Comparison of ENCODE assay signal across 9 cellular contexts in the genomic region with DNA sequence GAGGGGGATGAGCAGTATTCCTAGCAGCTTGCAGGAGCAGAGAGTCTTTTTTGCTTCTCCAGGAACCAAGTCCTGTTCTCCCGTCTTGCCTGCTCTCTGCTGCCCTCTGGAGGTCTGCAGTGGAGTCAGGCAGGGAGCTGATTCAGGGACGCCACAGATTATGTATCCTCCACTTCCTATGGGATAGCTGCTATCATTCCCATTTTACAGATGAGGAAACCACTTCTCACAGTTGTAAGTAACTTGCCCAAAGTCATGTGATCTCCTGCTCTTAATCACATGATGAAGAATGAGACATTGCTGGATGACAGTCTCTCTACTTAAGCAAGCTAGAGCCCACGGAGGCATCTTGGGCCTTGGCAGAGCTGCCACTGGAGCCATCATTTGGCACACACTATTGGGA. TPM values are rescaled to one million over a fixed set of nuclear protein-coding genes. Genes with fewer than 3 reads are reported as not detected.
A peak's percentile ranks its signal among the peaks of the same experiment; 100 is the strongest.
DNase-seq lines count a peak whose midpoint lies in the region; ATAC-seq, FAIRE-seq and TF ChIP-seq lines count a peak whose summit lies in the region.
"Had no signal": no experiment of that assay in that cellular context is flagged by ENCODE, and none has a peak within 500 bp of the region (broad histone marks: within the 10 kb centered on the region; RNA-seq: fewer than 3 reads in every experiment).

No MANE protein-coding gene starts in this region.

- peak; percentile 95 for ATAC-seq in GM12878

- WGBS in GM12878 (ENCODE audit: insufficient coverage, insufficient replicate concordance, low lambda C conversion rate, missing lambda C conversion rate), result 37% methylated on average over 3 of the region's 3 CpGs
- WGBS in smooth muscle cell (ENCODE audit: low lambda C conversion rate), result 36% methylated on average over 3 of the region's 3 CpGs

- intact Hi-C loops in GM12878 (cut with micrococcal nuclease; ENCODE audit: unreplicated experiment), result loop anchor here (1.0 to 10.0 kb wide), 5 partner anchors 68 to 510 kb away; partner anchors contain the start of genes BOLA3 and STAMBP

- peak; percentile 56 for DNase-seq in NCI-H1436 (lab: John Stamatoyannopoulos, UW)
- DNase-seq in NCI-H1436 treated with DMSO at 0.1 percent for 48 hours (lab: John Stamatoyannopoulos, UW), result no peak
- peak; percentile 53 for DNase-seq in NCI-H146 treated with DMSO at 0.1 percent for 48 hours (lab: John Stamatoyannopoulos, UW; ENCODE audit: unreplicated experiment)
- peak; percentile 17 for DNase-seq in GM12878 (ENCODE audit: low read depth, low spot score)
- peak in 47 of 51 donors; percentile 1 to 84 (median 45) for DNase-seq in hypothalamus (lab: John Stamatoyannopoulos, UW)
- DNase-seq in smooth muscle cell (lab: John Stamatoyannopoulos, UW; ENCODE audit: unreplicated experiment), result peak; percentile 17
- DNase-seq in NCI-H187 treated with DMSO at 0.1 percent for 48 hours (lab: John Stamatoyannopoulos, UW), result no peak

- no peak for TF ChIP-seq POLR2A in GM12878 (IDR thresholded peaks at IDR 0.05; ENCODE audit: low read depth, low read length)

- H3K27ac ChIP-seq in GM12878 (ENCODE audit: control insufficient read depth, insufficient read depth), result no peak overlapping the region
- H3K27ac ChIP-seq in smooth muscle cell (ENCODE audit: low read depth), result no peak overlapping the region

- POLR2A ChIA-PET in GM12878 (lab: Charles Lee), result interaction anchor here (0.6 to 1.2 kb wide), 3 partner anchors 56 to 507 kb away, joined by 3 read pairs; partner anchors contain the start of gene STAMBP

- no peak for TF ChIP-seq EP300 in GM12878 (IDR thresholded peaks at IDR 0.05; ENCODE audit: borderline replicate concordance in 1 of 2, control insufficient read depth in 1 of 2, low read depth in 2 of 2, low read length in 2 of 2)

- no peak overlapping the region for H3K4me2 ChIP-seq in GM12878 (ENCODE audit: control insufficient read depth, insufficient read depth)
- no peak overlapping the region for H3K4me2 ChIP-seq in smooth muscle cell

- H3K79me2 ChIP-seq in GM12878 (ENCODE audit: control insufficient read depth, insufficient read depth, low read length) (no peaks in the 10 kb centered on the region), smooth muscle cell (ENCODE audit: low read depth) (no peaks in the 10 kb centered on the region)

- BruUV-seq in GM12878 (replicated peaks; lab: Mats Ljungman, UMichigan), result no TSS peak

- H3K4me1 ChIP-seq in GM12878 (ENCODE audit: control insufficient read depth, insufficient read depth, low read length) (no peaks in the 10 kb centered on the region), smooth muscle cell (ENCODE audit: low read depth) (no peaks in the 10 kb centered on the region)

- H3F3A ChIP-seq in smooth muscle cell (ENCODE audit: low read depth), result no peaks in the 10 kb centered on the region

- peak; percentile 23 for FAIRE-seq in TTC549 (lab: Jason Lieb, UNC)
- peak; percentile 54 for FAIRE-seq in GM12878 (lab: Jason Lieb, UNC)
- FAIRE-seq: A204.1 had no signal

- H2AFZ ChIP-seq in GM12878 (ENCODE audit: control insufficient read depth, low read depth, low read length), result no peak overlapping the region
- no peak overlapping the region for H2AFZ ChIP-seq in smooth muscle cell (ENCODE audit: low read depth)

- H3K9me3 ChIP-seq in GM12878 (replicated peaks; ENCODE audit: control insufficient read depth, insufficient read depth, low read length) (no peaks in the 10 kb centered on the region), smooth muscle cell (replicated peaks; ENCODE audit: low read depth) (no peaks in the 10 kb centered on the region)

- in situ Hi-C loops in GM12878 (cut with MboI), result loop anchor here (5.0 kb wide), 1 partner anchor 88 kb away; no protein-coding TSS in a partner anchor

- RAD21 ChIA-PET in GM12878 (lab: Charles Lee; ENCODE audit: unreplicated experiment), result interaction anchor here (0.6 to 2.8 kb wide), 35 partner anchors 10 to 512 kb away, joined by 3 to 47 read pairs (median 4); partner anchors contain the start of genes BOLA3 and STAMBP

- SMC1A ChIA-PET in GM12878 (lab: Charles Lee; ENCODE audit: uncharacterized antibody, unreplicated experiment), result interaction anchor here (0.5 to 4.7 kb wide), 38 partner anchors 10 to 513 kb away, joined by 3 to 54 read pairs (median 5); partner anchors contain the start of genes STAMBP and WBP1

- H3K9ac ChIP-seq in GM12878 (ENCODE audit: control insufficient read depth, insufficient read depth, low read length) (no peak overlapping the region), smooth muscle cell (ENCODE audit: low read depth) (no peak overlapping the region)

- H3K27me3 ChIP-seq in GM12878 (replicated peaks in 1 of 2; ENCODE audit: control insufficient read depth in 2 of 2, insufficient read depth in 2 of 2, low read length in 1 of 2), result no peaks in the 10 kb centered on the region
- no peaks in the 10 kb centered on the region for H3K27me3 ChIP-seq in smooth muscle cell (ENCODE audit: low read depth)

- H3K36me3 ChIP-seq in GM12878 (ENCODE audit: control insufficient read depth in 2 of 2, insufficient read depth in 2 of 2, low read length in 1 of 2), result no peaks in the 10 kb centered on the region
- no peaks in the 10 kb centered on the region for H3K36me3 ChIP-seq in smooth muscle cell (ENCODE audit: low read depth)

- CTCF ChIA-PET in GM12878 (lab: Yijun Ruan, JAX), result interaction anchor here (0.6 to 5.5 kb wide), 74 partner anchors 10 to 655 kb away, joined by 3 to 166 read pairs (median 5); partner anchors contain the start of genes BOLA3, INO80B, MRPL53 and MTHFD2

- TF ChIP-seq CTCF in GM12878 (IDR thresholded peaks at IDR 0.05 in 2 of 3, conservative IDR thresholded peaks at IDR 0.05 in 1 of 3; ENCODE audit: control insufficient read depth in 2 of 3, extremely low read depth in 1 of 3, insufficient read depth in 1 of 3, low read depth in 3 of 3, low read length in 3 of 3) (peak; percentile 88 to 97 (median 89)), smooth muscle cell (IDR thresholded peaks at IDR 0.05; ENCODE audit: borderline replicate concordance, insufficient read depth, poor library complexity, severe bottlenecking) (peak; percentile 90)

- H3K4me3 ChIP-seq in GM12878 (no peak overlapping the region), smooth muscle cell (no peak overlapping the region)

- TF ChIP-seq RAD21 in GM12878 (IDR thresholded peaks at IDR 0.05; ENCODE audit: insufficient read depth, low read depth, low read length), result peak; percentile 90

- H4K20me1 ChIP-seq in GM12878 (ENCODE audit: control insufficient read depth, insufficient read depth) (no peaks in the 10 kb centered on the region), smooth muscle cell (ENCODE audit: low read depth) (no peaks in the 10 kb centered on the region)

RNA-seq across cellular contexts. Expression of gene SLC4A5, which starts 8.3 kb away (rescaled TPM):
- total RNA-seq in GM12878 (2013; cell fraction: nucleolus; rRNA removed), result 8.5 TPM in 2 replicates
- total RNA-seq in GM12878 (2014; rRNA removed) (3.0 and 3.4 TPM in 2 replicates), GM12878 (2014; rRNA removed; fragmentation: Illumina TruSeq; extraction: Trizol) (1.6 and 2.1 TPM in 2 replicates), GM12878 (2021) (2.3 and 4.4 TPM in 2 replicates), smooth muscle cell (0.99 and 3.1 TPM in 2 replicates)
- polyA plus RNA-seq in GM12878 (2011; ENCODE audit: low read depth), result 1.7 TPM
- polyA plus RNA-seq in GM12878 (2011; rRNA removed) (0.15 and 0.30 TPM in 2 replicates), GM12878 (2014; fragmentation: Illumina TruSeq; extraction: Trizol) (3.9 and 5.3 TPM in 2 replicates), GM12878 (2014; fragmentation: Nextera tagmentation; extraction: Ambion mirVana) (1 to 10 TPM in 1 of 2 experiments, under 1 TPM in 1; 0.47 to 1.2 TPM), GM12878 (2014; rRNA removed) (4.4 and 4.7 TPM in 2 replicates), GM12878 (2016; fragmentation: Nextera tagmentation; extraction: Ambion mirVana) (under 1 TPM; 0.83 to 0.97 TPM), smooth muscle cell (0.46 and 1.5 TPM in 2 replicates)
- polyA plus RNA-seq in GM12878 (2011; cell fraction: cytosol; rRNA removed), result 0.15 and 0.51 TPM in 2 replicates
- 1.5 and 1.9 TPM in 2 replicates for polyA plus RNA-seq in GM12878 (2011; cell fraction: nucleus; rRNA removed)
- polyA plus RNA-seq in GM12878 (2012), result 2.8 and 3.9 TPM in 2 replicates
- 0.66 and 0.67 TPM in 2 replicates for polyA minus RNA-seq in GM12878 (2011; rRNA and poly(A)+ RNA removed)
- polyA minus RNA-seq in GM12878 (2011; cell fraction: cytosol; rRNA and poly(A)+ RNA removed), result not detected in 2 replicates
- polyA minus RNA-seq in GM12878 (2011; cell fraction: nucleus; rRNA and poly(A)+ RNA removed), result 0.97 and 2.0 TPM in 2 replicates

RNA-seq across cellular contexts. Expression of gene DCTN1, which starts 45.2 kb away (rescaled TPM):
- total RNA-seq in GM12878 (2013; cell fraction: nucleolus; rRNA removed), result 70.8 and 76.5 TPM in 2 replicates
- total RNA-seq in GM12878 (2014; rRNA removed) (69.5 and 87.1 TPM in 2 replicates), GM12878 (2014; rRNA removed; fragmentation: Illumina TruSeq; extraction: Trizol) (57.1 and 64.5 TPM in 2 replicates), GM12878 (2021) (108 and 109 TPM in 2 replicates), smooth muscle cell (60.7 and 65.8 TPM in 2 replicates)
- polyA plus RNA-seq in GM12878 (2011; ENCODE audit: low read depth), result 30.4 TPM
- polyA plus RNA-seq in GM12878 (2011; rRNA removed) (36.0 and 49.5 TPM in 2 replicates), GM12878 (2014; fragmentation: Illumina TruSeq; extraction: Trizol) (26.7 and 64.1 TPM in 2 replicates), GM12878 (2014; fragmentation: Nextera tagmentation; extraction: Ambion mirVana) (10 to 100 TPM; 44.1 to 55.6 TPM), GM12878 (2014; rRNA removed) (65.1 and 81.9 TPM in 2 replicates), GM12878 (2016; fragmentation: Nextera tagmentation; extraction: Ambion mirVana) (100 to 1,000 TPM; 113 to 116 TPM), smooth muscle cell (98.3 and 105 TPM in 2 replicates)
- 64.3 and 72.8 TPM in 2 replicates for polyA plus RNA-seq in GM12878 (2011; cell fraction: cytosol; rRNA removed)
- 114 and 145 TPM in 2 replicates for polyA plus RNA-seq in GM12878 (2011; cell fraction: nucleus; rRNA removed)
- polyA plus RNA-seq in GM12878 (2012), result 56.2 and 64.6 TPM in 2 replicates
- polyA minus RNA-seq in GM12878 (2011; rRNA and poly(A)+ RNA removed), result 91.9 and 114 TPM in 2 replicates
- 38.2 and 47.2 TPM in 2 replicates for polyA minus RNA-seq in GM12878 (2011; cell fraction: cytosol; rRNA and poly(A)+ RNA removed)
- polyA minus RNA-seq in GM12878 (2011; cell fraction: nucleus; rRNA and poly(A)+ RNA removed), result 32.4 and 56.3 TPM in 2 replicates

Comparison
In these comparisons a context has a peak if more than half of its experiments do, and no peak if none do; other contexts are left out.
1. DNase-seq: peak in NCI-H1436 (single experiment), NCI-H146 treated with DMSO at 0.1 percent for 48 hours (single experiment), GM12878 (single experiment), hypothalamus (47 of 51) and smooth muscle cell (single experiment); none in NCI-H1436 treated with DMSO at 0.1 percent for 48 hours (single experiment) and NCI-H187 treated with DMSO at 0.1 percent for 48 hours (single experiment).